29 cellular contexts compared by ENCODE assay signal in the genomic region with DNA sequence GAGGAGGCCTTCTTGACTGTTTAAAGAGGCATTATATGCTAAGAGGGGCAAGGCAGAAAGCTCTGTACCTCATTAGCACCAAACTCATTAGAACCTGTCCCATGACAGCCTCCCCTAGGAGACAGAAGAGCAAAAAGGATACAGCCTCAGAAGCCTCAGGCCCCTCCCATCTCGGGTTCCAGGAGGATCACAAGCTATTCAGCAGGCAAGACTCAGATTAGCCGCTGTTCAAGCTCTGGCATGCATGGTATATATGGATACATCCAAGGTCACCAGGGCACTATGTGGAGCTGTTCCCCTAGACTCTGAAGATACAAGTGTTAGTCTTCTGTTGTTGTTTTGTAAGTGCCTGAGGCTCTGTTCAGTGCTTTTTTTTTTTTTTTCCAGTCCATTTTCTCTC. TPM values are rescaled to one million over a fixed set of nuclear protein-coding genes. Genes with fewer than 3 reads are reported as not detected.
DNase-seq lines count a peak whose midpoint lies in the region; ATAC-seq, FAIRE-seq and TF ChIP-seq lines count a peak whose summit lies in the region.
"Had no signal": no experiment of that assay in that cellular context is flagged by ENCODE, and none has a peak within 500 bp of the region (broad histone marks: within the 10 kb centered on the region; RNA-seq: fewer than 3 reads in every experiment).

No MANE protein-coding gene starts in this region.

- CTCF ChIA-PET in Panc1 (lab: Charles Lee): no interaction called here

- peaks cover 34% of the 10 kb centered on the region for H3K4me1 Mint-ChIP-seq in endodermal cell

- intact Hi-C loops in Panc1 (cut with micrococcal nuclease; ENCODE audit: unreplicated experiment): no loop called here

- H3K4ac ChIP-seq in mesendoderm (ENCODE audit: low read depth, low read length): no peak overlapping the region

- ATAC-seq in Panc1 (no peak), GM19467 (IDR thresholded peaks at IDR 0.05; ENCODE audit: unreplicated experiment) (no peak)
- ATAC-seq: activated CD8-positive, alpha-beta T cell treated with anti-CD3 and anti-CD28 coated beads for 36 hours; body of pancreas; Right ventricle myocardium inferior had no signal

- H3K4me1 ChIP-seq in Panc1 (ENCODE audit: control insufficient read depth, insufficient read depth, low read length): no peaks in the 10 kb centered on the region; the same call in none of the 2 replicates
- H3K4me1 ChIP-seq in endodermal cell (ENCODE audit: control insufficient read depth, insufficient read depth, low read length): no peaks in the 10 kb centered on the region
- peaks cover 1% of the 10 kb centered on the region for H3K4me1 ChIP-seq in mesendoderm (ENCODE audit: control insufficient read depth, low read depth, low read length)
- H3K4me1 ChIP-seq: BLaER1, body of pancreas had no signal

- no peak overlapping the region for H2BK5ac ChIP-seq in mesendoderm (ENCODE audit: low read length)

- H3K4me3 ChIP-seq in Panc1 (ENCODE audit: low read depth in 2 of 2, low read length in 2 of 2): no peak overlapping the region
- H3K4me3 ChIP-seq in endodermal cell (ENCODE audit: low read length): no peak overlapping the region
- H3K4me3 ChIP-seq in mesendoderm (ENCODE audit: low read length): no peak overlapping the region
- H3K4me3 ChIP-seq: BLaER1, body of pancreas, dorsolateral prefrontal cortex, GM23248, psoas muscle had no signal

- no peak overlapping the region for H3K56ac ChIP-seq in mesendoderm (ENCODE audit: low read length)

- DNase-seq in GM12892 (ENCODE audit: insufficient read length) (no peak), Panc1 (ENCODE audit: low read depth, low spot score) (no peak), endodermal cell (peak; percentile 65), mesendoderm (peak; percentile 89), GM13976 (ENCODE audit: low spot score) (no peak), NCI-H774 (lab: John Stamatoyannopoulos, UW) (no peak), DMS53 (lab: John Stamatoyannopoulos, UW) (no peak)
- DNase-seq: activated CD8-positive, alpha-beta memory T cell treated with anti-CD3 and anti-CD28 coated beads, Interleukin-2, amount 50 U/mL, for 48 hours; activated CD8-positive, alpha-beta T cell treated with anti-CD3 and anti-CD28 coated beads for 36 hours; activated naive CD4-positive, alpha-beta T cell treated with anti-CD3 and anti-CD28 coated beads, Interleukin-2, amount 50 U/mL, for 16 hours; body of pancreas; DMS79 treated with DMSO at 0.1 percent for 48 hours; dorsolateral prefrontal cortex; GF-D8; GM23248; hypothalamus; KBM-7; NCI-H1092 treated with DMSO at 0.1 percent for 48 hours; NCI-H1930; NCI-H524 treated with DMSO at 0.1 percent for 48 hours; OCI-M1; psoas muscle; stimulated activated CD4-positive, alpha-beta T cell treated with anti-CD3 and anti-CD28 coated beads, Interleukin-4, amount 100 ng/mL, for 4 hours had no signal

- no peak overlapping the region for H2BK15ac ChIP-seq in mesendoderm (replicated peaks; ENCODE audit: low read depth)

- H3K18ac ChIP-seq in mesendoderm (ENCODE audit: low read length): no peak overlapping the region

- H3K27me3 ChIP-seq in Panc1 (ENCODE audit: control insufficient read depth, insufficient read depth, low read length) (no peaks in the 10 kb centered on the region), endodermal cell (ENCODE audit: control insufficient read depth, insufficient read depth, low read length, poor library complexity, severe bottlenecking) (no peaks in the 10 kb centered on the region), mesendoderm (ENCODE audit: insufficient read depth, low read length, poor library complexity) (no peaks in the 10 kb centered on the region)
- H3K27me3 ChIP-seq: BLaER1, body of pancreas, dorsolateral prefrontal cortex had no signal

- peak overlapping the region; percentile 31 for H3K27ac Mint-ChIP-seq in endodermal cell
- H3K27ac Mint-ChIP-seq: activated CD8-positive, alpha-beta T cell treated with anti-CD3 and anti-CD28 coated beads for 36 hours; mesothelial cell of epicardium; T-helper 2 cell treated with Interferon-gamma antibody and Interleukin-4, amounts not matched to agents 5 μg/mL and 100 μg/mL, for 36 hours; type B pancreatic cell had no signal

- no peaks in the 10 kb centered on the region for H3K9me3 Mint-ChIP-seq in endodermal cell
- H3K9me3 Mint-ChIP-seq: activated CD8-positive, alpha-beta T cell treated with anti-CD3 and anti-CD28 coated beads for 36 hours; T-helper 2 cell treated with Interferon-gamma antibody and Interleukin-4, amounts not matched to agents 5 μg/mL and 100 μg/mL, for 36 hours; type B pancreatic cell had no signal

- WGBS in endodermal cell (ENCODE audit: insufficient coverage in 1 of 2, insufficient read length in 1 of 2), 2 experiments: 71% methylated on average over 2 of the region's 2 CpGs; no CpG with 5 or more reads in 1 of the 2 experiments
- WGBS in mesendoderm (ENCODE audit: extremely low coverage, insufficient coverage, low lambda C conversion rate): no CpG with 5 or more reads among the region's 2 CpGs

- H3K9me3 ChIP-seq in Panc1 (ENCODE audit: control insufficient read depth, insufficient read depth, low read depth, low read length) (no peaks in the 10 kb centered on the region), endodermal cell (ENCODE audit: control insufficient read depth, low read length) (no peaks in the 10 kb centered on the region)
- H3K9me3 ChIP-seq: body of pancreas, psoas muscle had no signal

- no peak overlapping the region for H3K4me3 Mint-ChIP-seq in endodermal cell
- H3K4me3 Mint-ChIP-seq: activated CD8-positive, alpha-beta T cell treated with anti-CD3 and anti-CD28 coated beads for 36 hours; mesothelial cell of epicardium; T-helper 2 cell treated with Interferon-gamma antibody and Interleukin-4, amounts not matched to agents 5 μg/mL and 100 μg/mL, for 36 hours; type B pancreatic cell had no signal

- BruUV-seq in Panc1 (replicated peaks; lab: Mats Ljungman, UMichigan): no TSS peak

- in situ Hi-C loops in Panc1 (cut with HindIII; ENCODE audit: low pct_unique_long_range_greater_than_20kb, low sequenced_read_pairs) (no loop called here), GM13976 (cut with MboI; ENCODE audit: low sequenced_read_pairs, unreplicated experiment) (no loop called here)

- H3K23ac ChIP-seq in mesendoderm (ENCODE audit: low read length): no peak overlapping the region

- H3K36me3 ChIP-seq in Panc1 (ENCODE audit: control insufficient read depth, insufficient read depth, low read length) (peaks cover 7% of the 10 kb centered on the region; the same call in 1 of the 2 replicates), endodermal cell (ENCODE audit: control insufficient read depth, insufficient read depth, low read length) (peaks cover 77% of the 10 kb centered on the region), mesendoderm (ENCODE audit: control insufficient read depth, insufficient read depth, low read length) (peaks cover 3% of the 10 kb centered on the region)

- TF ChIP-seq CTCF in Panc1 (IDR thresholded peaks at IDR 0.05): no peak
- no peak for TF ChIP-seq CTCF in endodermal cell (conservative IDR thresholded peaks at IDR 0.05)
- no peak for TF ChIP-seq CTCF in GM13976 (IDR thresholded peaks at IDR 0.05; ENCODE audit: borderline replicate concordance, control extremely low read depth, extremely low read depth, insufficient read depth, missing control alignments)

- H3K27ac ChIP-seq in Panc1 (ENCODE audit: low read length) (peak overlapping the region; percentile 48; the same call in 1 of the 2 replicates), endodermal cell (ENCODE audit: low read depth, low read length) (no peak overlapping the region), mesendoderm (ENCODE audit: low read depth, low read length) (no peak overlapping the region)
- H3K27ac ChIP-seq: BLaER1, body of pancreas, dorsolateral prefrontal cortex, GM23248, psoas muscle had no signal

- H2BK120ac ChIP-seq in mesendoderm (ENCODE audit: low read depth, low read length): no peak overlapping the region

- FAIRE-seq in GM12892 (lab: Jason Lieb, UNC): peak; percentile 21

- H3K36me3 Mint-ChIP-seq in endodermal cell (ENCODE audit: low read depth): peaks cover 69% of the 10 kb centered on the region

- no peak for TF ChIP-seq POLR2A in GM12892 (IDR thresholded peaks at IDR 0.05; ENCODE audit: low read depth, low read length)

- no peak overlapping the region for H3K4me2 ChIP-seq in mesendoderm (ENCODE audit: low read length)
- H3K4me2 ChIP-seq: BLaER1 had no signal

- no peak overlapping the region for H3K9ac ChIP-seq in endodermal cell (ENCODE audit: extremely low read depth, low read length, poor library complexity, severe bottlenecking)
- no peak overlapping the region for H3K9ac ChIP-seq in mesendoderm (ENCODE audit: low read length)
- H3K9ac ChIP-seq: BLaER1, GM23248 had no signal

- H3K79me1 ChIP-seq in mesendoderm (ENCODE audit: low read length): peaks cover 11% of the 10 kb centered on the region

- POLR2A ChIA-PET in Panc1 (lab: Charles Lee): no interaction called here

- H4K8ac ChIP-seq in mesendoderm (ENCODE audit: low read depth, low read length): no peak overlapping the region

- no peak overlapping the region for H4K5ac ChIP-seq in mesendoderm (ENCODE audit: low read length)

- H3K79me2 ChIP-seq in mesendoderm (ENCODE audit: control insufficient read depth, insufficient read depth, low read length): peaks cover 8% of the 10 kb centered on the region

- no peaks in the 10 kb centered on the region for H3K27me3 Mint-ChIP-seq in endodermal cell (ENCODE audit: insufficient read depth)
- H3K27me3 Mint-ChIP-seq: activated CD8-positive, alpha-beta T cell treated with anti-CD3 and anti-CD28 coated beads for 36 hours; type B pancreatic cell had no signal

- H2AK5ac ChIP-seq in mesendoderm (ENCODE audit: low read length): no peak overlapping the region

RNA-seq across cellular contexts. Expression of a gene that starts 32.1 kb away (rescaled TPM):
- 171 TPM for polyA plus RNA-seq in GM12892 (2012; ENCODE audit: missing spikeins)
- total RNA-seq in Panc1 (2021; ENCODE audit: unreplicated experiment) (184 TPM), endodermal cell (100 to 1,000 TPM; 223 to 266 TPM)
- 75.1 TPM for polyA plus RNA-seq in Panc1 (2012; ENCODE audit: insufficient read length)
- polyA plus RNA-seq in endodermal cell (2013, experiment 1 of 2): 276 TPM
- 252 TPM for polyA plus RNA-seq in endodermal cell (2013, experiment 2 of 2)
- polyA plus RNA-seq in mesendoderm (2013, experiment 1 of 2): 81.8 TPM
- 81.9 TPM for polyA plus RNA-seq in mesendoderm (2013, experiment 2 of 2)

Comparison
In these comparisons a context has a peak if more than half of its experiments do, and no peak if none do; other contexts are left out.
1. DNase-seq: peak in endodermal cell (single experiment) and mesendoderm (single experiment); none in GM12892 (single experiment), Panc1 (single experiment), GM13976 (single experiment), NCI-H774 (single experiment) and DMS53 (single experiment).